ENCODE assay signal across 21 cellular contexts in the genomic region with DNA sequence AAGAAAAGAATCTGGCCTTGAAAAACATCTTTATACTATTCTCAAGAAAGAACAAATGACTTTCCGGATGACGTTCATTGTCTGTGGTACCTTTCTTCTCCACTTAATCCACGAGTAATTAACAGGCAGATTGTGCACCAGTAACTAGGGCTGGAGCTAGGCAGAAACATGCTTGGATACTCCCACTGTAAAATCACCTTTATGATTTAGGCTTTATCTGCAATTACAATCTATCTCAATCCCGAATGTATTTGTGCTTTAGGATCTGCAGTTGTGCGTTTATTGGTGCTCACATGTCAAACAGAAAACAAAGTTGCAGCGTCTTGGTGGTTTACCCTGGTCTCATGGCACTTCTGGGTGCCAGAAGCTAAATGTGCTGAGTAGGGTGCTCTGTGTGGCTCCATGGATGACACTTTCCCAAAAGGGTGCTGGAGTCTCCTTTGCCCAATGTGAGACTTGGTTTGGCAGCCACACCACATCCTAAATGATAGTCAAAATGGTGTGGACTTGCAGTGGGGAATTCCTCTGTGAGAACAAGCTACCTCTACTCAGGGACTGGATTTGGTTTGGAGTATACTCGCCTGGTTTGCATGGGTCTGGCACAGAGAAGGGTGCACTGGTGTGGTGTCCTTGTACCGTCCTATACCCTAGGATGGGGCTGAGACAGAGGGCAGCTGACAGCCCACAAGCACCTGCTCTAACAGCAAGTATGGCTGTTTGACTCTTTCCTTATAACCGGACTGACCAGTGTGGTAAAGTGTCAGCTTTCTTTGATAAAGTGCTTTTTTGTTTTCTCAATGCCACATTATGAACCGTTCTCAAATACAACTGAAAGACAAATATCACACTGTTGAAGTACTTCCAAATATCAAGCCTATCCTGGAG. TPM values are rescaled to one million over a fixed set of nuclear protein-coding genes. Genes with fewer than 3 reads are reported as not detected.
DNase-seq lines count a peak whose midpoint lies in the region; ATAC-seq and TF ChIP-seq lines count a peak whose summit lies in the region.
"Had no signal": no experiment of that assay in that cellular context is flagged by ENCODE, and none has a peak within 500 bp of the region (broad histone marks: within the 10 kb centered on the region; RNA-seq: fewer than 3 reads in every experiment).

No MANE protein-coding gene starts in this region.

- H4K8ac ChIP-seq in trophoblast cell (ENCODE audit: low read depth, low read length) = no peak overlapping the region
- H4K8ac ChIP-seq in H9 (replicated peaks; ENCODE audit: insufficient read length, low read depth, low read length) = no peak overlapping the region

- peak overlapping the region; percentile 48 to 69 (median 57) for H3K27ac ChIP-seq in body of pancreas
- H3K27ac ChIP-seq in trophoblast cell (ENCODE audit: low read depth, low read length) = no peak overlapping the region
- H3K27ac ChIP-seq in dorsolateral prefrontal cortex = peak overlapping the region in 6 of 59 donors; percentile 2 to 30 (median 14)
- H3K27ac ChIP-seq in H9 (ENCODE audit: insufficient read length, low read depth, low read length) = no peak overlapping the region
- H3K27ac ChIP-seq: cardiac muscle cell, esophagus muscularis mucosa, parathyroid adenoma had no signal

- H3K9me3 ChIP-seq in body of pancreas (no peaks in the 10 kb centered on the region), trophoblast cell (ENCODE audit: insufficient read depth, low read depth, low read length) (no peaks in the 10 kb centered on the region), H9 (ENCODE audit: control insufficient read depth, low read depth, low read length) (no peaks in the 10 kb centered on the region)
- H3K9me3 ChIP-seq: esophagus muscularis mucosa had no signal

- H3K56ac ChIP-seq in H9 (ENCODE audit: insufficient read length, low read depth, low read length) = no peak overlapping the region

- H4K91ac ChIP-seq in trophoblast cell (ENCODE audit: low read depth, low read length) (no peak overlapping the region), H9 (ENCODE audit: insufficient read length, low read depth, low read length) (no peak overlapping the region)

- ATAC-seq in body of pancreas = peak; percentile 90

- peaks cover 26% of the 10 kb centered on the region for H3K4me1 Mint-ChIP-seq in Calu3 (ENCODE audit: low read depth, unreplicated experiment)
- no peaks in the 10 kb centered on the region for H3K4me1 Mint-ChIP-seq in H9

- H3K27me3 Mint-ChIP-seq in Calu3 (ENCODE audit: unreplicated experiment) = no peaks in the 10 kb centered on the region
- no peaks in the 10 kb centered on the region for H3K27me3 Mint-ChIP-seq in H9 (ENCODE audit: low read depth)
- H3K27me3 Mint-ChIP-seq: activated CD4-positive, alpha-beta memory T cell treated with anti-CD3 and anti-CD28 coated beads, Interleukin-2, amount 10 ng/mL, durations not matched to agents 7 days and 5 days; naive B cell had no signal

- peaks cover 0 to 3% of the 10 kb centered on the region in 2 donors for H3K36me3 ChIP-seq in body of pancreas (replicated peaks in 1 of 2; ENCODE audit: insufficient read depth in 1 of 2, low read depth in 2 of 2)
- no peaks in the 10 kb centered on the region for H3K36me3 ChIP-seq in trophoblast cell (ENCODE audit: control insufficient read depth in 1 of 2, insufficient read depth in 2 of 2, low read length in 2 of 2)

- H3K23me2 ChIP-seq in H9 (ENCODE audit: insufficient read length, low read depth, low read length, poor library complexity, severe bottlenecking) = no peaks in the 10 kb centered on the region

- H3K9ac ChIP-seq in trophoblast cell (ENCODE audit: low read length) = no peak overlapping the region
- H3K9ac ChIP-seq in H9 (ENCODE audit: extremely low read depth, insufficient read length, low read length) = no peak overlapping the region
- H3K9ac ChIP-seq: parathyroid adenoma had no signal

- no peak overlapping the region for H3K4me3 Mint-ChIP-seq in Calu3 (ENCODE audit: low read depth, unreplicated experiment)
- no peak overlapping the region for H3K4me3 Mint-ChIP-seq in H9
- H3K4me3 Mint-ChIP-seq: activated CD4-positive, alpha-beta memory T cell treated with anti-CD3 and anti-CD28 coated beads, Interleukin-2, amount 10 ng/mL, durations not matched to agents 7 days and 5 days; activated T-helper 1 cell treated with anti-CD3 and anti-CD28 coated beads, Interleukin-12 subunit alpha, Interleukin-12 subunit beta, Interleukin-2, Interleukin-4 antibody, amounts not matched to agents 30 ng/mL and 10 ng/mL and 1 ng/mL, durations not matched to agents 14 hours and 24 hours and 36 hours; CD14-positive monocyte had no signal

- peak in 2 of 3 donors; percentile 22 to 34 for TF ChIP-seq POLR2A in body of pancreas (IDR thresholded peaks at IDR 0.05)

- H3K4ac ChIP-seq in trophoblast cell (ENCODE audit: low read depth, low read length) (no peak overlapping the region), H9 (ENCODE audit: low read depth, low read length) (no peak overlapping the region)

- no peak overlapping the region for H2BK20ac ChIP-seq in H9 (ENCODE audit: low read depth, low read length, poor library complexity, severe bottlenecking)

- CTCF ChIA-PET in Calu3 (lab: Charles Lee) = interaction anchor here (0.5 kb wide), 1 partner anchor 302 kb away, joined by 4 read pairs; no protein-coding TSS in a partner anchor

- H2AK5ac ChIP-seq in trophoblast cell (ENCODE audit: low read length) (no peak overlapping the region), H9 (ENCODE audit: insufficient read length, low read length) (no peak overlapping the region)

- H2BK5ac ChIP-seq in trophoblast cell (ENCODE audit: low read depth, low read length, poor library complexity) (no peak overlapping the region), H9 (ENCODE audit: insufficient read length, low read length) (no peak overlapping the region)

- peak overlapping the region; percentile 6 for H3K23ac ChIP-seq in trophoblast cell (ENCODE audit: low read length)
- H3K23ac ChIP-seq in H9 (ENCODE audit: insufficient read length, low read depth, low read length) = no peak overlapping the region

- H3K4me3 ChIP-seq in body of pancreas = no peak overlapping the region
- H3K4me3 ChIP-seq in trophoblast cell (ENCODE audit: low read depth, low read length) = no peak overlapping the region
- no peak overlapping the region for H3K4me3 ChIP-seq in dorsolateral prefrontal cortex
- H3K4me3 ChIP-seq: cardiac muscle cell, esophagus muscularis mucosa had no signal

- no peak overlapping the region for H2AFZ ChIP-seq in trophoblast cell (ENCODE audit: insufficient read depth, low read length, poor library complexity)
- H2AFZ ChIP-seq in H9 (ENCODE audit: low read length) = no peak overlapping the region
- H2AFZ ChIP-seq: parathyroid adenoma had no signal

- H3K4me1 ChIP-seq in body of pancreas = peaks cover 38% of the 10 kb centered on the region
- H3K4me1 ChIP-seq in trophoblast cell (ENCODE audit: control insufficient read depth in 1 of 2, insufficient read depth in 2 of 2, low read length in 2 of 2) = no peaks in the 10 kb centered on the region
- no peaks in the 10 kb centered on the region for H3K4me1 ChIP-seq in H9 (ENCODE audit: insufficient read depth, low read length)
- H3K4me1 ChIP-seq: parathyroid adenoma had no signal

- H4K12ac ChIP-seq in trophoblast cell (ENCODE audit: low read depth, low read length) = no peak overlapping the region

- H3K36me3 Mint-ChIP-seq in Calu3 (ENCODE audit: insufficient read depth, unreplicated experiment) = peaks cover 42% of the 10 kb centered on the region
- peaks cover 2 to 12% (median 10%) of the 10 kb centered on the region in 3 experiments; a peak in 6 of 7 replicates for H3K36me3 Mint-ChIP-seq in H9 (ENCODE audit: insufficient read depth in 1 of 3, low read depth in 3 of 3)
- H3K36me3 Mint-ChIP-seq: naive B cell had no signal

- BruUV-seq in Calu3 (replicated peaks; lab: Mats Ljungman, UMichigan) = no TSS peak

- intact Hi-C loops in Calu3 (cut with micrococcal nuclease; ENCODE audit: unreplicated experiment) (no loop called here), body of pancreas (cut with DNase I) (no loop called here), dorsolateral prefrontal cortex (cut with DNase I) (no loop called here)

- H3K4me2 ChIP-seq in trophoblast cell (ENCODE audit: low read length) (no peak overlapping the region), H9 (ENCODE audit: insufficient read depth, insufficient read length, low read length) (no peak overlapping the region)

- WGBS in body of pancreas, 2 donors = 21 to 25% methylated on average over 10 of the region's 10 CpGs
- WGBS in trophoblast cell (ENCODE audit: extremely low coverage, insufficient coverage, insufficient read length) = no CpG with 5 or more reads among the region's 10 CpGs
- no CpG with 5 or more reads among the region's 10 CpGs for WGBS in H9 (ENCODE audit: extremely low coverage, insufficient read length, low lambda C conversion rate)

- H3T11ph ChIP-seq in H9 (ENCODE audit: low read length) = no peak overlapping the region

- no peak overlapping the region for H2BK15ac ChIP-seq in H9 (ENCODE audit: low read depth, low read length)

- DNase-seq in NCI-H510A treated with DMSO at 0.1 percent for 48 hours (lab: John Stamatoyannopoulos, UW) (peak; percentile 73), NCI-H510A (lab: John Stamatoyannopoulos, UW) (no peak), Calu3 (no peak), body of pancreas (peak; percentile 38 to 68 (median 60)), trophoblast cell (no peak), dorsolateral prefrontal cortex (no peak), H9 (no peak), kidney glomerular epithelial cell (lab: John Stamatoyannopoulos, UW) (no peak)
- DNase-seq: activated CD4-positive, alpha-beta memory T cell treated with anti-CD3 and anti-CD28 coated beads, Interleukin-2, amount 10 ng/mL, durations not matched to agents 7 days and 5 days; DMS79; H7; naive B cell; NCI-H1694; NCI-H524 treated with DMSO at 0.1 percent for 48 hours; SHP77 treated with DMSO at 0.1 percent for 48 hours; stimulated activated CD4-positive, alpha-beta T cell treated with anti-CD3 and anti-CD28 coated beads, Interleukin-4, amount 100 ng/mL, for 1 hour had no signal

- H3K79me1 ChIP-seq in trophoblast cell (ENCODE audit: low read length) (no peaks in the 10 kb centered on the region), H9 (ENCODE audit: insufficient read depth, low read depth, low read length, poor library complexity, severe bottlenecking) (no peaks in the 10 kb centered on the region)

- H3K14ac ChIP-seq in trophoblast cell (ENCODE audit: low read length) = no peak overlapping the region
- no peak overlapping the region for H3K14ac ChIP-seq in H9 (ENCODE audit: insufficient read depth, low read length)

- H3K27me3 ChIP-seq in body of pancreas = no peaks in the 10 kb centered on the region
- H3K27me3 ChIP-seq in trophoblast cell (ENCODE audit: insufficient read depth, low read length) = no peaks in the 10 kb centered on the region
- no peaks in the 10 kb centered on the region for H3K27me3 ChIP-seq in dorsolateral prefrontal cortex
- H3K27me3 ChIP-seq in H9 (ENCODE audit: insufficient read depth, low read length) = no peaks in the 10 kb centered on the region
- H3K27me3 ChIP-seq: cardiac muscle cell, esophagus muscularis mucosa had no signal

- peak overlapping the region; percentile 40 for H3K27ac Mint-ChIP-seq in Calu3 (ENCODE audit: unreplicated experiment)
- H3K27ac Mint-ChIP-seq in H9 = no peak overlapping the region
- H3K27ac Mint-ChIP-seq: activated CD4-positive, alpha-beta memory T cell treated with anti-CD3 and anti-CD28 coated beads, Interleukin-2, amount 10 ng/mL, durations not matched to agents 7 days and 5 days; activated T-helper 1 cell treated with anti-CD3 and anti-CD28 coated beads, Interleukin-12 subunit alpha, Interleukin-12 subunit beta, Interleukin-2, Interleukin-4 antibody, amounts not matched to agents 30 ng/mL and 10 ng/mL and 1 ng/mL, durations not matched to agents 14 hours and 24 hours and 36 hours had no signal

- TF ChIP-seq CTCF in Calu3 (IDR thresholded peaks at IDR 0.05; ENCODE audit: unreplicated experiment) (no peak), body of pancreas (IDR thresholded peaks at IDR 0.05) (no peak), dorsolateral prefrontal cortex (IDR thresholded peaks at IDR 0.05 in 54 of 56, conservative IDR thresholded peaks at IDR 0.05 in 2 of 56; ENCODE audit: low read depth in 1 of 56, partially characterized antibody in 56 of 56) (no peak), H9 (conservative IDR thresholded peaks at IDR 0.05) (no peak)

- H3K9me3 Mint-ChIP-seq in Calu3 (ENCODE audit: low read depth, unreplicated experiment) (no peaks in the 10 kb centered on the region), H9 (no peaks in the 10 kb centered on the region)
- H3K9me3 Mint-ChIP-seq: activated CD4-positive, alpha-beta memory T cell treated with anti-CD3 and anti-CD28 coated beads, Interleukin-2, amount 10 ng/mL, durations not matched to agents 7 days and 5 days; activated T-helper 1 cell treated with anti-CD3 and anti-CD28 coated beads, Interleukin-12 subunit alpha, Interleukin-12 subunit beta, Interleukin-2, Interleukin-4 antibody, amounts not matched to agents 30 ng/mL and 10 ng/mL and 1 ng/mL, durations not matched to agents 14 hours and 24 hours and 36 hours; CD14-positive monocyte; naive B cell had no signal

- H3K18ac ChIP-seq in trophoblast cell (ENCODE audit: low read length) (no peak overlapping the region), H9 (ENCODE audit: insufficient read length, low read depth, low read length) (no peak overlapping the region)

- H3K79me2 ChIP-seq in trophoblast cell (ENCODE audit: control insufficient read depth, insufficient read depth, low read length, poor library complexity) = no peaks in the 10 kb centered on the region
- H3K79me2 ChIP-seq in H9 (ENCODE audit: insufficient read depth, low read length) = no peaks in the 10 kb centered on the region

- H2BK12ac ChIP-seq in trophoblast cell (ENCODE audit: low read length) (no peak overlapping the region), H9 (ENCODE audit: insufficient read length, low read depth, low read length) (no peak overlapping the region)

- H4K20me1 ChIP-seq in H9 (ENCODE audit: control insufficient read depth, insufficient read depth, insufficient read length) = no peaks in the 10 kb centered on the region

- H2BK120ac ChIP-seq in trophoblast cell (ENCODE audit: insufficient read depth, low read length, poor library complexity) = no peak overlapping the region
- no peak overlapping the region for H2BK120ac ChIP-seq in H9 (ENCODE audit: low read depth, low read length, poor library complexity, severe bottlenecking)

- no peak overlapping the region for H4K5ac ChIP-seq in H9 (ENCODE audit: insufficient read length, low read depth, low read length)

RNA-seq across cellular contexts. Expression of a gene that starts 7.7 kb away (rescaled TPM):
- total RNA-seq in Calu3 (2022) (147 and 152 TPM in 2 replicates), body of pancreas (1,000 to 10,000 TPM in 1 of 2 donors, 100 to 1,000 TPM in 1; 277 to 1,534 TPM), dorsolateral prefrontal cortex (100 to 1,000 TPM in 3 of 120 experiments, 10 to 100 TPM in 117; 44.6 to 110 (median 64.5) TPM), H9 (2021) (78.5 and 84.8 TPM in 2 replicates)
- 259 and 280 TPM in 2 replicates for polyA plus RNA-seq in trophoblast cell (2013)

RNA-seq across cellular contexts. Expression of a gene that starts 8.0 kb away (rescaled TPM):
- total RNA-seq in Calu3 (2022) (142 and 167 TPM in 2 replicates), body of pancreas (100 to 1,000 TPM in 1 of 2 donors, 10 to 100 TPM in 1; 58.7 to 126 TPM), dorsolateral prefrontal cortex (10 to 100 TPM; 32.6 to 75.9 (median 53.3) TPM), H9 (2021) (73.9 and 74.1 TPM in 2 replicates)
- polyA plus RNA-seq in trophoblast cell (2013) = 126 and 128 TPM in 2 replicates

Comparison
In these comparisons a context has a peak if more than half of its experiments do, and no peak if none do; other contexts are left out.
1. DNase-seq: peak in NCI-H510A treated with DMSO at 0.1 percent for 48 hours (single experiment) and body of pancreas (4 of 4); none in NCI-H510A (single experiment), Calu3 (single experiment), trophoblast cell (0 of 2), dorsolateral prefrontal cortex (0 of 10), H9 (single experiment) and kidney glomerular epithelial cell (single experiment).
2. H3K27ac ChIP-seq: peak in body of pancreas (4 of 4); none in trophoblast cell (single experiment) and H9 (single experiment).